In the genomic region with DNA sequence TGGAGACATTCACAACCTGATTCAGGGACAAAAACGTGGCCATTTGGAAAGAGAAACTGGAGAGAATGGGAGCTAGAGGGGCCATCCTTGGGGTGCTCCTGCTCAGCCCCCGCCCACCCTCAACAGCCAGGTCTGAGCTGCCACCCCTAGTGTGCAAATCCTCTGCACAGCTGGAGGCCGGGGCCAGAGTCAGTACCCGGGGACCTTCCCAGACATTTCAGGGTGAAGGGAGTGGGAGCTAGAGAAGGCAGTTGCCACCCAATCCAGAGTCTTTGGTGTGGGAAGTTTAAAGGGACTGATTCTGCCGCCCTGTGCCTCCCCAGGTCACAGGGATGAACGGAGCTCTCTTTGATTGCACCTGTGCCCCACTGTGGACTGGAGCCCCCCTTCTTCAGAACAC, we compare ENCODE assay signal across 14 cellular contexts.
DNase-seq lines count a peak whose midpoint lies in the region; ATAC-seq and TF ChIP-seq lines count a peak whose summit lies in the region.
"Had no signal": no experiment of that assay in that cellular context is flagged by ENCODE, and none has a peak within 500 bp of the region (broad histone marks: within the 10 kb centered on the region; RNA-seq: fewer than 3 reads in every experiment).

No MANE protein-coding gene starts in this region.

- H2AFZ ChIP-seq in osteoblast (ENCODE audit: low read length): no peak overlapping the region
- H2AFZ ChIP-seq: GM23248 had no signal

- intact Hi-C loops in activated CD4-positive, alpha-beta memory T cell treated with anti-CD3 and anti-CD28 coated beads for 36 hours (cut with micrococcal nuclease): no loop called here
- intact Hi-C loops in esophagus muscularis mucosa (cut with DNase I): no loop called here
- intact Hi-C loops in CD4-positive, alpha-beta T cell (cut with DNase I, micrococcal nuclease): no loop called here

- H3K27ac ChIP-seq in esophagus muscularis mucosa (replicated peaks in 1 of 4) (no peak overlapping the region), osteoblast (ENCODE audit: low read depth, low read length) (no peak overlapping the region)
- H3K27ac ChIP-seq in CD4-positive, alpha-beta T cell (ENCODE audit: low read depth, low read length): no peak overlapping the region
- H3K27ac ChIP-seq: 22Rv1, GM23248 had no signal

- POLR2A ChIA-PET in activated CD4-positive, alpha-beta memory T cell treated with anti-CD3 and anti-CD28 coated beads, Interleukin-2, amount 10 ng/mL, durations not matched to agents 7 days and 5 days (lab: Charles Lee): no interaction called here
- POLR2A ChIA-PET in activated CD4-positive, alpha-beta memory T cell treated with anti-CD3 and anti-CD28 coated beads for 36 hours (lab: Charles Lee): no interaction called here
- POLR2A ChIA-PET in CD4-positive, alpha-beta T cell (lab: Charles Lee): no interaction called here

- H3K4me3 Mint-ChIP-seq in activated CD4-positive, alpha-beta memory T cell treated with anti-CD3 and anti-CD28 coated beads, Interleukin-2, amount 10 ng/mL, durations not matched to agents 7 days and 5 days: no peak overlapping the region
- H3K4me3 Mint-ChIP-seq in activated CD4-positive, alpha-beta memory T cell treated with anti-CD3 and anti-CD28 coated beads for 36 hours: no peak overlapping the region
- no peak overlapping the region for H3K4me3 Mint-ChIP-seq in CD4-positive, alpha-beta T cell
- H3K4me3 Mint-ChIP-seq: H9 had no signal

- ATAC-seq in CD4-positive, alpha-beta T cell (ENCODE audit: poor library complexity): no peak
- no peak for ATAC-seq in HG03045 (IDR thresholded peaks at IDR 0.05; ENCODE audit: unreplicated experiment)
- ATAC-seq: HepG2 had no signal

- H3K9me3 ChIP-seq in esophagus muscularis mucosa (no peaks in the 10 kb centered on the region), osteoblast (ENCODE audit: low read depth, low read length) (no peaks in the 10 kb centered on the region), MG63 (no peaks in the 10 kb centered on the region)
- no peaks in the 10 kb centered on the region for H3K9me3 ChIP-seq in CD4-positive, alpha-beta T cell (ENCODE audit: control insufficient read depth, low read length)
- H3K9me3 ChIP-seq: BLaER1 had no signal

- DNase-seq in activated CD4-positive, alpha-beta memory T cell treated with anti-CD3 and anti-CD28 coated beads, Interleukin-2, amount 10 ng/mL, durations not matched to agents 7 days and 5 days: peak; percentile 13
- no peak for DNase-seq in activated CD4-positive, alpha-beta memory T cell treated with anti-CD3 and anti-CD28 coated beads for 36 hours
- peak; percentile 34 for DNase-seq in esophagus muscularis mucosa (ENCODE audit: extremely low spot score)
- DNase-seq in osteoblast (ENCODE audit: insufficient read length, low spot score, missing footprints): peak; percentile 74
- DNase-seq in CD4-positive, alpha-beta T cell: no peak
- no peak for DNase-seq in MG63
- DNase-seq: AML-193, DMS53, GM23248, H9 had no signal

- H4K20me1 ChIP-seq in osteoblast (ENCODE audit: insufficient read depth, low read length): no peaks in the 10 kb centered on the region
- H4K20me1 ChIP-seq: BLaER1 had no signal

- TF ChIP-seq POLR2A in esophagus muscularis mucosa (IDR thresholded peaks at IDR 0.05; ENCODE audit: low read depth): no peak

- H3K4me3 ChIP-seq in esophagus muscularis mucosa (no peak overlapping the region), osteoblast (ENCODE audit: insufficient read depth, low read length) (no peak overlapping the region), MG63 (no peak overlapping the region)
- H3K4me3 ChIP-seq: BLaER1, GM23248 had no signal

- no peak for TF ChIP-seq EP300 in esophagus muscularis mucosa (IDR thresholded peaks at IDR 0.05)

- H3K27me3 Mint-ChIP-seq in activated CD4-positive, alpha-beta memory T cell treated with anti-CD3 and anti-CD28 coated beads, Interleukin-2, amount 10 ng/mL, durations not matched to agents 7 days and 5 days: no peaks in the 10 kb centered on the region
- peaks cover 6% of the 10 kb centered on the region for H3K27me3 Mint-ChIP-seq in activated CD4-positive, alpha-beta memory T cell treated with anti-CD3 and anti-CD28 coated beads for 36 hours
- H3K27me3 Mint-ChIP-seq in CD4-positive, alpha-beta T cell: peaks cover 17% of the 10 kb centered on the region

- H3K79me2 ChIP-seq in osteoblast (ENCODE audit: insufficient read depth, low read length): no peaks in the 10 kb centered on the region

- 81% methylated on average over 6 of the region's 6 CpGs for WGBS in esophagus muscularis mucosa

- H3K27ac Mint-ChIP-seq in activated CD4-positive, alpha-beta memory T cell treated with anti-CD3 and anti-CD28 coated beads, Interleukin-2, amount 10 ng/mL, durations not matched to agents 7 days and 5 days: no peak overlapping the region
- no peak overlapping the region for H3K27ac Mint-ChIP-seq in activated CD4-positive, alpha-beta memory T cell treated with anti-CD3 and anti-CD28 coated beads for 36 hours
- no peak overlapping the region for H3K27ac Mint-ChIP-seq in CD4-positive, alpha-beta T cell
- H3K27ac Mint-ChIP-seq: H9 had no signal

- peaks cover 0 to 57% (median 4%) of the 10 kb centered on the region in 4 donors for H3K27me3 ChIP-seq in esophagus muscularis mucosa
- H3K27me3 ChIP-seq in osteoblast (ENCODE audit: insufficient read depth, low read length): no peaks in the 10 kb centered on the region
- H3K27me3 ChIP-seq in CD4-positive, alpha-beta T cell (ENCODE audit: control insufficient read depth, insufficient read depth, low read length): no peaks in the 10 kb centered on the region
- H3K27me3 ChIP-seq in MG63: no peaks in the 10 kb centered on the region
- H3K27me3 ChIP-seq: BLaER1 had no signal

- no peaks in the 10 kb centered on the region for H3K36me3 ChIP-seq in esophagus muscularis mucosa
- no peaks in the 10 kb centered on the region for H3K36me3 ChIP-seq in osteoblast (ENCODE audit: insufficient read depth, low read length)
- no peaks in the 10 kb centered on the region for H3K36me3 ChIP-seq in MG63
- H3K36me3 ChIP-seq: BLaER1 had no signal

- no peaks in the 10 kb centered on the region for H3K4me1 Mint-ChIP-seq in activated CD4-positive, alpha-beta memory T cell treated with anti-CD3 and anti-CD28 coated beads, Interleukin-2, amount 10 ng/mL, durations not matched to agents 7 days and 5 days
- H3K4me1 Mint-ChIP-seq in activated CD4-positive, alpha-beta memory T cell treated with anti-CD3 and anti-CD28 coated beads for 36 hours (ENCODE audit: low read depth): no peaks in the 10 kb centered on the region
- H3K4me1 Mint-ChIP-seq in CD4-positive, alpha-beta T cell (ENCODE audit: low read depth): no peaks in the 10 kb centered on the region

- CTCF ChIA-PET in activated CD4-positive, alpha-beta memory T cell treated with anti-CD3 and anti-CD28 coated beads, Interleukin-2, amount 10 ng/mL, durations not matched to agents 7 days and 5 days (lab: Charles Lee): no interaction called here
- CTCF ChIA-PET in activated CD4-positive, alpha-beta memory T cell treated with anti-CD3 and anti-CD28 coated beads for 36 hours (lab: Charles Lee): no interaction called here
- CTCF ChIA-PET in CD4-positive, alpha-beta T cell (lab: Charles Lee): no interaction called here

- H3K4me1 ChIP-seq in esophagus muscularis mucosa: no peaks in the 10 kb centered on the region
- H3K4me1 ChIP-seq in osteoblast (ENCODE audit: insufficient read depth, low read length): no peaks in the 10 kb centered on the region

- no peak overlapping the region for H3K4me2 ChIP-seq in osteoblast (ENCODE audit: insufficient read depth, low read length)

- no peak for TF ChIP-seq CTCF in esophagus muscularis mucosa (IDR thresholded peaks at IDR 0.05)
- TF ChIP-seq CTCF in osteoblast (IDR thresholded peaks at IDR 0.05; ENCODE audit: extremely low read depth, low read depth, low read length): no peak
- TF ChIP-seq CTCF in CD4-positive, alpha-beta T cell (IDR thresholded peaks at IDR 0.05): no peak

- H3K36me3 Mint-ChIP-seq in activated CD4-positive, alpha-beta memory T cell treated with anti-CD3 and anti-CD28 coated beads, Interleukin-2, amount 10 ng/mL, durations not matched to agents 7 days and 5 days (ENCODE audit: low read depth): no peaks in the 10 kb centered on the region
- H3K36me3 Mint-ChIP-seq in activated CD4-positive, alpha-beta memory T cell treated with anti-CD3 and anti-CD28 coated beads for 36 hours: no peaks in the 10 kb centered on the region
- no peaks in the 10 kb centered on the region for H3K36me3 Mint-ChIP-seq in CD4-positive, alpha-beta T cell (ENCODE audit: low read depth)

- H3K9me3 Mint-ChIP-seq in activated CD4-positive, alpha-beta memory T cell treated with anti-CD3 and anti-CD28 coated beads, Interleukin-2, amount 10 ng/mL, durations not matched to agents 7 days and 5 days: no peaks in the 10 kb centered on the region
- H3K9me3 Mint-ChIP-seq in activated CD4-positive, alpha-beta memory T cell treated with anti-CD3 and anti-CD28 coated beads for 36 hours: no peaks in the 10 kb centered on the region
- H3K9me3 Mint-ChIP-seq in CD4-positive, alpha-beta T cell: no peaks in the 10 kb centered on the region
- H3K9me3 Mint-ChIP-seq: H9 had no signal

Comparison
In these comparisons a context has a peak if more than half of its experiments do, and no peak if none do; other contexts are left out.
1. DNase-seq: peak in activated CD4-positive, alpha-beta memory T cell treated with anti-CD3 and anti-CD28 coated beads, Interleukin-2, amount 10 ng/mL, durations not matched to agents 7 days and 5 days (single experiment), esophagus muscularis mucosa (single experiment) and osteoblast (single experiment); none in activated CD4-positive, alpha-beta memory T cell treated with anti-CD3 and anti-CD28 coated beads for 36 hours (single experiment), CD4-positive, alpha-beta T cell (0 of 10) and MG63 (single experiment).